22 cellular contexts compared by ENCODE assay signal in genomic region chr3:153072856-153073255, GRCh38.
"Had no signal": no experiment of that assay in that cellular context is flagged by ENCODE, and none has a peak within 500 bp of the region (broad histone marks: within the 10 kb centered on the region; RNA-seq: fewer than 3 reads in every experiment).

No MANE protein-coding gene starts in this region.

- H3K27me3 Mint-ChIP-seq: stimulated activated naive CD8-positive, alpha-beta T cell treated with anti-CD3 and anti-CD28 coated beads, Interleukin-15, Interleukin-2, amounts not matched to agents 100 ng/mL and 50 ng/mL, for 24 hours had no signal

- ATAC-seq: heart right ventricle; left cardiac atrium; lower lobe of right lung; psoas muscle; right lobe of liver; stimulated activated memory B cell treated with anti-CD40 and anti-IgM and Interleukin-4, amounts not matched to agents 10 μg/mL and 1 μg/mL and 100 μg/mL, for 72 hours; upper lobe of right lung had no signal

- DNase-seq: cerebellar nuclear complex; dermis blood vessel endothelial cell; foreskin melanocyte; heart right ventricle; kidney; left cardiac atrium; left ventricle myocardium inferior; lower lobe of right lung; mesenchymal stem cell; naive B cell; psoas muscle; retina; right lobe of liver; stimulated activated CD4-positive, alpha-beta T cell treated with anti-CD3 and anti-CD28 coated beads, Interleukin-4, amount 100 ng/mL, for 1 hour; stimulated activated CD8-positive, alpha-beta memory T cell treated with anti-CD3 and anti-CD28 coated beads, Interleukin-4, amount 100 ng/mL, for 48 hours; tibial artery; upper lobe of right lung had no signal

- H3K9me3 Mint-ChIP-seq: nephron; stimulated activated memory B cell treated with anti-CD40 and anti-IgM and Interleukin-4, amounts not matched to agents 10 μg/mL and 1 μg/mL and 100 μg/mL, for 72 hours; stimulated activated naive CD8-positive, alpha-beta T cell treated with anti-CD3 and anti-CD28 coated beads, Interleukin-15, Interleukin-2, amounts not matched to agents 100 ng/mL and 50 ng/mL, for 24 hours had no signal

- H3K36me3 Mint-ChIP-seq: naive B cell; stimulated activated memory B cell treated with anti-CD40 and anti-IgM and Interleukin-4, amounts not matched to agents 10 μg/mL and 1 μg/mL and 100 μg/mL, for 72 hours had no signal

- H3K27ac ChIP-seq: heart right ventricle, left ventricle myocardium inferior, lower lobe of right lung, neutrophil, psoas muscle, right lobe of liver, tibial artery, upper lobe of right lung had no signal

- H3K4me3 Mint-ChIP-seq: naive B cell; nephron; stimulated activated memory B cell treated with anti-CD40 and anti-IgM and Interleukin-4, amounts not matched to agents 10 μg/mL and 1 μg/mL and 100 μg/mL, for 72 hours; stimulated activated naive CD8-positive, alpha-beta T cell treated with anti-CD3 and anti-CD28 coated beads, Interleukin-15, Interleukin-2, amounts not matched to agents 100 ng/mL and 50 ng/mL, for 24 hours had no signal

- H3K4me1 Mint-ChIP-seq: naive B cell; stimulated activated memory B cell treated with anti-CD40 and anti-IgM and Interleukin-4, amounts not matched to agents 10 μg/mL and 1 μg/mL and 100 μg/mL, for 72 hours had no signal

- H3K27ac Mint-ChIP-seq: naive B cell; nephron; stimulated activated memory B cell treated with anti-CD40 and anti-IgM and Interleukin-4, amounts not matched to agents 10 μg/mL and 1 μg/mL and 100 μg/mL, for 72 hours; stimulated activated naive CD8-positive, alpha-beta T cell treated with anti-CD3 and anti-CD28 coated beads, Interleukin-15, Interleukin-2, amounts not matched to agents 100 ng/mL and 50 ng/mL, for 24 hours had no signal

- H3K4me3 ChIP-seq: heart right ventricle, left ventricle myocardium inferior, lower lobe of right lung, psoas muscle, right lobe of liver, tibial artery, upper lobe of right lung had no signal

- FAIRE-seq: colon, kidney had no signal

- H3K4me1 ChIP-seq: left ventricle myocardium inferior, lower lobe of right lung, psoas muscle, right lobe of liver, tibial artery, upper lobe of right lung had no signal

- H3K27me3 ChIP-seq: heart right ventricle, neutrophil, right lobe of liver, tibial artery, upper lobe of right lung had no signal

- H3K36me3 ChIP-seq: heart right ventricle, left ventricle myocardium inferior, lower lobe of right lung, neutrophil, right lobe of liver, tibial artery, upper lobe of right lung had no signal

- H3K9me3 ChIP-seq: heart right ventricle, left ventricle myocardium inferior, lower lobe of right lung, neutrophil, psoas muscle, right lobe of liver, tibial artery, upper lobe of right lung had no signal
